ENCODE assay signal across 16 cellular contexts in genomic region chr5:131525805-131526204, GRCh38.
A peak's percentile ranks its signal among the peaks of the same experiment; 100 is the strongest.
DNase-seq lines count a peak whose midpoint lies in the region; ATAC-seq and TF ChIP-seq lines count a peak whose summit lies in the region.
"Had no signal": no experiment of that assay in that cellular context is flagged by ENCODE, and none has a peak within 500 bp of the region (broad histone marks: within the 10 kb centered on the region; RNA-seq: fewer than 3 reads in every experiment).

No MANE protein-coding gene starts in this region.

- peak overlapping the region; percentile 28 for H3K27ac Mint-ChIP-seq in CD8-positive, alpha-beta T cell
- H3K27ac Mint-ChIP-seq in stimulated activated memory B cell treated with anti-CD40 and anti-IgM and Interleukin-4, amounts not matched to agents 10 μg/mL and 1 μg/mL and 100 μg/mL, for 72 hours, result no peak overlapping the region
- H3K27ac Mint-ChIP-seq: endodermal cell had no signal

- no peak overlapping the region for H3K4me3 ChIP-seq in AG10803 (ENCODE audit: low read length)
- no peak overlapping the region for H3K4me3 ChIP-seq in CD8-positive, alpha-beta T cell (ENCODE audit: low read depth, low read length)
- H3K4me3 ChIP-seq in fibroblast of mammary gland (ENCODE audit: control insufficient read depth, low read depth, low read length), result no peak overlapping the region
- H3K4me3 ChIP-seq: heart right ventricle had no signal

- no peaks in the 10 kb centered on the region for H3K9me3 Mint-ChIP-seq in CD8-positive, alpha-beta T cell
- H3K9me3 Mint-ChIP-seq in stimulated activated memory B cell treated with anti-CD40 and anti-IgM and Interleukin-4, amounts not matched to agents 10 μg/mL and 1 μg/mL and 100 μg/mL, for 72 hours, result no peaks in the 10 kb centered on the region
- H3K9me3 Mint-ChIP-seq: endodermal cell; neural crest cell; stimulated activated naive CD8-positive, alpha-beta T cell treated with anti-CD3 and anti-CD28 coated beads, Interleukin-15, Interleukin-2, amounts not matched to agents 100 ng/mL and 50 ng/mL, for 24 hours had no signal

- ATAC-seq in CD8-positive, alpha-beta T cell, result no peak
- no peak for ATAC-seq in HG03565 (IDR thresholded peaks at IDR 0.05; ENCODE audit: unreplicated experiment)
- no peak for ATAC-seq in stimulated activated memory B cell treated with anti-CD40 and anti-IgM and Interleukin-4, amounts not matched to agents 10 μg/mL and 1 μg/mL and 100 μg/mL, for 72 hours
- ATAC-seq: SK-N-SH treated with all-trans-retinoic acid at 6 μM for 48 hours had no signal

- intact Hi-C loops in CD8-positive, alpha-beta T cell (cut with DNase I, micrococcal nuclease), result loop anchor here in 1 of 2 experiments (1.0 kb wide), 1 partner anchor 12 kb away; no protein-coding TSS in a partner anchor

- no peaks in the 10 kb centered on the region for H3K9me3 ChIP-seq in CD8-positive, alpha-beta T cell (ENCODE audit: low read length)
- H3K9me3 ChIP-seq: heart right ventricle had no signal

- H3K36me3 Mint-ChIP-seq in CD8-positive, alpha-beta T cell, result peaks cover 31% of the 10 kb centered on the region
- peaks cover 35% of the 10 kb centered on the region for H3K36me3 Mint-ChIP-seq in stimulated activated memory B cell treated with anti-CD40 and anti-IgM and Interleukin-4, amounts not matched to agents 10 μg/mL and 1 μg/mL and 100 μg/mL, for 72 hours

- no peak for TF ChIP-seq CTCF in AG10803 (conservative IDR thresholded peaks at IDR 0.05; ENCODE audit: low read length)
- TF ChIP-seq CTCF in CD8-positive, alpha-beta T cell (IDR thresholded peaks at IDR 0.05), result no peak
- TF ChIP-seq CTCF in fibroblast of mammary gland (conservative IDR thresholded peaks at IDR 0.05; ENCODE audit: control insufficient read depth, insufficient read depth, low read depth, low read length), result no peak

- no peaks in the 10 kb centered on the region for H3K27me3 ChIP-seq in CD8-positive, alpha-beta T cell (ENCODE audit: insufficient read depth, low read length)
- H3K27me3 ChIP-seq: heart right ventricle had no signal

- H3K27ac ChIP-seq in CD8-positive, alpha-beta T cell (ENCODE audit: low read depth, low read length), result no peak overlapping the region

- H3K4me3 Mint-ChIP-seq in CD8-positive, alpha-beta T cell, result no peak overlapping the region
- no peak overlapping the region for H3K4me3 Mint-ChIP-seq in stimulated activated memory B cell treated with anti-CD40 and anti-IgM and Interleukin-4, amounts not matched to agents 10 μg/mL and 1 μg/mL and 100 μg/mL, for 72 hours
- H3K4me3 Mint-ChIP-seq: endodermal cell; neural crest cell; stimulated activated naive CD8-positive, alpha-beta T cell treated with anti-CD3 and anti-CD28 coated beads, Interleukin-15, Interleukin-2, amounts not matched to agents 100 ng/mL and 50 ng/mL, for 24 hours had no signal

- peaks cover 79% of the 10 kb centered on the region for H3K4me1 Mint-ChIP-seq in CD8-positive, alpha-beta T cell (ENCODE audit: low read depth)
- peaks cover 30% of the 10 kb centered on the region for H3K4me1 Mint-ChIP-seq in stimulated activated memory B cell treated with anti-CD40 and anti-IgM and Interleukin-4, amounts not matched to agents 10 μg/mL and 1 μg/mL and 100 μg/mL, for 72 hours

- H3K27me3 Mint-ChIP-seq in CD8-positive, alpha-beta T cell (ENCODE audit: low read depth), result no peaks in the 10 kb centered on the region
- no peaks in the 10 kb centered on the region for H3K27me3 Mint-ChIP-seq in stimulated activated memory B cell treated with anti-CD40 and anti-IgM and Interleukin-4, amounts not matched to agents 10 μg/mL and 1 μg/mL and 100 μg/mL, for 72 hours
- H3K27me3 Mint-ChIP-seq: stimulated activated naive CD8-positive, alpha-beta T cell treated with anti-CD3 and anti-CD28 coated beads, Interleukin-15, Interleukin-2, amounts not matched to agents 100 ng/mL and 50 ng/mL, for 24 hours had no signal

- peaks cover 75% of the 10 kb centered on the region for H3K4me1 ChIP-seq in CD8-positive, alpha-beta T cell (ENCODE audit: insufficient read depth, low read length)

- CTCF ChIA-PET in CD8-positive, alpha-beta T cell (lab: Charles Lee), result interaction anchor here (1.3 kb wide), 1 partner anchor 64 kb away, joined by 3 read pairs; no protein-coding TSS in a partner anchor

- DNase-seq in AG10803 (ENCODE audit: low read depth) (peak; percentile 79), SKM-1 treated with dmso at 0.1 percent for 144 hours (lab: John Stamatoyannopoulos, UW; ENCODE audit: unreplicated experiment) (peak; percentile 88), fibroblast of mammary gland (ENCODE audit: low read depth) (peak; percentile 54), EL (no peak), kidney glomerular epithelial cell (lab: John Stamatoyannopoulos, UW) (no peak)
- no peak for DNase-seq in CD8-positive, alpha-beta T cell
- DNase-seq: activated CD4-positive, alpha-beta T cell treated with anti-CD3 and anti-CD28 coated beads for 1 hour; COR-L47; endodermal cell; heart right ventricle; left cardiac atrium had no signal

- no peaks in the 10 kb centered on the region for H3K36me3 ChIP-seq in CD8-positive, alpha-beta T cell (ENCODE audit: insufficient read depth, low read length)

- POLR2A ChIA-PET in CD8-positive, alpha-beta T cell (lab: Charles Lee), result no interaction called here

Comparison
In these comparisons a context has a peak if more than half of its experiments do, and no peak if none do; other contexts are left out.
1. DNase-seq: peak in AG10803 (single experiment), SKM-1 treated with dmso at 0.1 percent for 144 hours (single experiment) and fibroblast of mammary gland (single experiment); none in CD8-positive, alpha-beta T cell (0 of 7), EL (single experiment) and kidney glomerular epithelial cell (single experiment).